32 cellular contexts compared by ENCODE assay signal in the genomic region with DNA sequence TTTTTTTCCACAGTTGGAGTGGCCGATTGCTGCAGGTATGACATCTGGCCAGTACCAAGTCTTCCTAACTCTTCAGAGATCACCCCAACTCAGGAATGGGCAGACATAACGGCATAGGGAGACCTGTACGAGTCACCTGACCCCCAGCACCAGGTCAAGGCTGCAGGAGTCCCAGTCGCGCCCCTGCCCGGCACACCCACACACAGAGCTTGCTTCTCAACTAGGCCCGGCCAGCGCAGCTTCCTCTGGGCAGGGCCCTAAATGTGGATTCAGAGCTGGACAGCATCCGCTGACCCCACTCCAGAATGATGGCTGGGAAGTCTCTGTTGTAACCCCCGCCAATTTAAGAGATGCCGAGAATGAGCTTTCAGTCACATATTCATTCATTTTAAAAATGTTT. TPM values are rescaled to one million over a fixed set of nuclear protein-coding genes. Genes with fewer than 3 reads are reported as not detected.
"Had no signal": no experiment of that assay in that cellular context is flagged by ENCODE, and none has a peak within 500 bp of the region (broad histone marks: within the 10 kb centered on the region; RNA-seq: fewer than 3 reads in every experiment).

No MANE protein-coding gene starts in this region.

- H3K27ac ChIP-seq: left lung, lower lobe of right lung, neural progenitor cell, pancreas, prostate gland, skin epidermis, stomach, testis, thyroid gland, transverse colon, upper lobe of left lung, vagina had no signal

- H3K36me3 ChIP-seq: left lung, lower lobe of right lung, neural progenitor cell, pancreas, prostate gland, stomach, thyroid gland, transverse colon, upper lobe of left lung, vagina had no signal

- H3K4me3 ChIP-seq: left lung, lower lobe of right lung, neural progenitor cell, pancreas, prostate gland, skin epidermis, stomach, testis, thyroid gland, transverse colon, upper lobe of left lung, vagina had no signal

- H3K4me1 ChIP-seq: left lung, lower lobe of right lung, pancreas, prostate gland, testis, thyroid gland, transverse colon, upper lobe of left lung, vagina had no signal

- H3K9ac ChIP-seq: neural progenitor cell had no signal

- H3K4me2 ChIP-seq: neural progenitor cell had no signal

- H3K27me3 ChIP-seq: testis, thyroid gland, vagina had no signal

- H2AFZ ChIP-seq: neural progenitor cell had no signal

- H3K9me3 ChIP-seq: left lung, lower lobe of right lung, pancreas, prostate gland, stomach, testis, thyroid gland, transverse colon, upper lobe of left lung, vagina had no signal

- ATAC-seq: left colon; left lung; pancreas; right cardiac atrium; sciatic nerve; stimulated activated naive B cell treated with anti-CD40 and anti-IgM and Interleukin-4, amounts not matched to agents 10 μg/mL and 1 μg/mL and 100 μg/mL, for 72 hours; stimulated activated naive CD8-positive, alpha-beta T cell treated with anti-CD3 and anti-CD28 coated beads, Interleukin-15, Interleukin-2, amounts not matched to agents 100 U/mL and 50 U/mL, for 24 hours had no signal

- FAIRE-seq: kidney, pancreas had no signal

- DNase-seq: hippocampal formation; kidney; left colon; left lung; lower lobe of right lung; mammary epithelial cell; mesendoderm; naive B cell; natural killer cell; nephron progenitor cell; pancreas; posterior cingulate gyrus; retina; right cardiac atrium; stimulated activated CD4-positive, alpha-beta T cell treated with anti-CD3 and anti-CD28 coated beads, Interleukin-12 subunit alpha, Interleukin-12 subunit beta, amount 100 ng/mL, for 4 hours; stimulated activated CD4-positive, alpha-beta T cell treated with anti-CD3 and anti-CD28 coated beads, Interleukin-15, amount 100 ng/mL, for 24 hours; stimulated activated CD4-positive, alpha-beta T cell treated with anti-CD3 and anti-CD28 coated beads, Interleukin-2, amount 100 ng/mL, for 24 hours; stimulated activated CD4-positive, alpha-beta T cell treated with anti-CD3 and anti-CD28 coated beads, Interleukin-4, amount 100 ng/mL, for 1 hour; stimulated activated naive B cell treated with anti-CD40 and anti-IgM and Interleukin-4, amounts not matched to agents 10 μg/mL and 1 μg/mL and 100 μg/mL, for 72 hours; stimulated activated naive CD8-positive, alpha-beta T cell treated with anti-CD3 and anti-CD28 coated beads, Interleukin-15, Interleukin-2, amounts not matched to agents 100 U/mL and 50 U/mL, for 24 hours; stomach; testis; thyroid gland; transverse colon had no signal

RNA-seq across cellular contexts. Expression of a gene that starts 58.8 kb away (rescaled TPM):
- total RNA-seq: left lung, lower lobe of right lung, mammary epithelial cell, mesothelial cell of epicardium, mononuclear cell, natural killer cell, prostate gland, right cardiac atrium, stomach, thyroid gland, transverse colon, vagina had no signal
- polyA plus RNA-seq: mammary epithelial cell, right cardiac atrium had no signal
